Comparison of ENCODE assay signal across 8 cellular contexts in genomic region chr10:114103286-114103685, GRCh38. TPM values are rescaled to one million over a fixed set of nuclear protein-coding genes. Genes with fewer than 3 reads are reported as not detected.
DNase-seq lines count a peak whose midpoint lies in the region; ATAC-seq, FAIRE-seq and TF ChIP-seq lines count a peak whose summit lies in the region.

No MANE protein-coding gene starts in this region.

- ATAC-seq in GM21717 (IDR thresholded peaks at IDR 0.05; ENCODE audit: unreplicated experiment) (peak; percentile 50), thoracic aorta (ENCODE audit: insufficient number of reproducible peaks, low FRiP score, low read depth) (no peak), HG02571 (IDR thresholded peaks at IDR 0.05; ENCODE audit: unreplicated experiment) (no peak), GM21619 (IDR thresholded peaks at IDR 0.05; ENCODE audit: unreplicated experiment) (no peak)

- no peak overlapping the region for H3K27ac ChIP-seq in thoracic aorta

- H3K4me3 ChIP-seq in thoracic aorta, result no peak overlapping the region

- peaks cover 4 to 12% of the 10 kb centered on the region in 2 donors for H3K4me1 ChIP-seq in thoracic aorta (ENCODE audit: control insufficient read depth in 1 of 2, low read depth in 2 of 2)

- H3K27ac Mint-ChIP-seq in immature natural killer cell, result no peak overlapping the region

- TF ChIP-seq CTCF in D721Med (IDR thresholded peaks at IDR 0.05; ENCODE audit: insufficient read depth, missing control alignments), result peak; percentile 51
- peak; percentile 53 for TF ChIP-seq CTCF in thoracic aorta (IDR thresholded peaks at IDR 0.05)

- H3K4me1 Mint-ChIP-seq in immature natural killer cell, result peaks cover 33 to 38% of the 10 kb centered on the region in 2 donors

- no peaks in the 10 kb centered on the region for H3K27me3 ChIP-seq in thoracic aorta (replicated peaks; ENCODE audit: insufficient read depth)

- peaks cover 3 to 11% (median 6%) of the 10 kb centered on the region in 3 donors for H3K27me3 Mint-ChIP-seq in immature natural killer cell (ENCODE audit: low read depth in 3 of 3)

- H3K36me3 ChIP-seq in thoracic aorta, result no peaks in the 10 kb centered on the region

- H3K36me3 Mint-ChIP-seq in immature natural killer cell, result no peaks in the 10 kb centered on the region

- DNase-seq in D721Med (ENCODE audit: insufficient read length, low spot score) (no peak), NCI-H2081 treated with DMSO at 0.1 percent for 48 hours (lab: John Stamatoyannopoulos, UW) (peak; percentile 0), astrocyte of the hippocampus (ENCODE audit: low read depth, low spot score) (peak; percentile 77), immature natural killer cell (peak; percentile 16 to 40 (median 34)), thoracic aorta (ENCODE audit: low spot score) (no peak)

- no peak for FAIRE-seq in D721Med (lab: Jason Lieb, UNC)

- no peaks in the 10 kb centered on the region for H3K9me3 ChIP-seq in thoracic aorta

- no peak overlapping the region for H3K4me3 Mint-ChIP-seq in immature natural killer cell

- no peaks in the 10 kb centered on the region for H3K9me3 Mint-ChIP-seq in immature natural killer cell

RNA-seq across cellular contexts. Expression of gene ADRB1, which starts 59.6 kb away (rescaled TPM):
- under 1 TPM in 2 of 3 donors, not detected in 1; 0.10 to 0.12 TPM for polyA plus RNA-seq in immature natural killer cell
- under 1 TPM; 0.27 to 0.42 TPM for total RNA-seq in thoracic aorta

Comparison
In these comparisons a context has a peak if more than half of its experiments do, and no peak if none do; other contexts are left out.
1. DNase-seq: peak in NCI-H2081 treated with DMSO at 0.1 percent for 48 hours (single experiment), astrocyte of the hippocampus (single experiment) and immature natural killer cell (3 of 3); none in D721Med (single experiment) and thoracic aorta (single experiment).